ENCODE assay signal across 11 cellular contexts in genomic region chr19:6519289-6519688, GRCh38. TPM values are rescaled to one million over a fixed set of nuclear protein-coding genes. Genes with fewer than 3 reads are reported as not detected.
DNase-seq lines count a peak whose midpoint lies in the region; ATAC-seq, FAIRE-seq and TF ChIP-seq lines count a peak whose summit lies in the region.
"Had no signal": no experiment of that assay in that cellular context is flagged by ENCODE, and none has a peak within 500 bp of the region (broad histone marks: within the 10 kb centered on the region; RNA-seq: fewer than 3 reads in every experiment).

No MANE protein-coding gene starts in this region.

- no peak for TF ChIP-seq CTCF in choroid plexus epithelial cell (conservative IDR thresholded peaks at IDR 0.05; ENCODE audit: low read depth, low read length)
- no peak for TF ChIP-seq CTCF in neural progenitor cell (IDR thresholded peaks at IDR 0.05)

- H3K9me3 ChIP-seq in neural progenitor cell (ENCODE audit: low read depth), result no peaks in the 10 kb centered on the region
- H3K9me3 ChIP-seq: BLaER1, vagina had no signal

- peak overlapping the region; percentile 85 for H3K27ac Mint-ChIP-seq in activated T-cell treated with anti-CD3 and anti-CD28 coated beads, Interleukin-2, amount 50 U/mL, for 24 hours
- H3K27ac Mint-ChIP-seq in stimulated activated memory B cell treated with anti-CD40 and anti-IgM and Interleukin-4, amounts not matched to agents 10 μg/mL and 1 μg/mL and 100 μg/mL, for 72 hours, result peak overlapping the region; percentile 68
- H3K27ac Mint-ChIP-seq in neural progenitor cell, result no peak overlapping the region

- ATAC-seq in stimulated activated memory B cell treated with anti-CD40 and anti-IgM and Interleukin-4, amounts not matched to agents 10 μg/mL and 1 μg/mL and 100 μg/mL, for 72 hours, result no peak
- ATAC-seq in GM18505 (IDR thresholded peaks at IDR 0.05; ENCODE audit: unreplicated experiment), result no peak

- no peak overlapping the region for H3K4me3 ChIP-seq in choroid plexus epithelial cell (ENCODE audit: low read depth, low read length)
- H3K4me3 ChIP-seq in neural progenitor cell, result no peak overlapping the region
- H3K4me3 ChIP-seq: BLaER1, vagina had no signal

- H3K4me2 ChIP-seq in neural progenitor cell, result no peak overlapping the region

- no peaks in the 10 kb centered on the region for H3K36me3 ChIP-seq in neural progenitor cell
- H3K36me3 ChIP-seq: BLaER1, vagina had no signal

- H3K36me3 Mint-ChIP-seq in activated T-cell treated with anti-CD3 and anti-CD28 coated beads, Interleukin-2, amount 50 U/mL, for 24 hours (ENCODE audit: low read depth), result peaks cover 2% of the 10 kb centered on the region
- H3K36me3 Mint-ChIP-seq in stimulated activated memory B cell treated with anti-CD40 and anti-IgM and Interleukin-4, amounts not matched to agents 10 μg/mL and 1 μg/mL and 100 μg/mL, for 72 hours, result no peaks in the 10 kb centered on the region
- no peaks in the 10 kb centered on the region for H3K36me3 Mint-ChIP-seq in neural progenitor cell

- no peak for TF ChIP-seq POLR2A in GM18505 (IDR thresholded peaks at IDR 0.05; ENCODE audit: borderline replicate concordance, extremely low read depth, insufficient read depth, insufficient read length)

- peaks cover 2% of the 10 kb centered on the region for H3K9me3 Mint-ChIP-seq in activated T-cell treated with anti-CD3 and anti-CD28 coated beads, Interleukin-2, amount 50 U/mL, for 24 hours
- H3K9me3 Mint-ChIP-seq in stimulated activated memory B cell treated with anti-CD40 and anti-IgM and Interleukin-4, amounts not matched to agents 10 μg/mL and 1 μg/mL and 100 μg/mL, for 72 hours, result no peaks in the 10 kb centered on the region
- H3K9me3 Mint-ChIP-seq in neural progenitor cell, result no peaks in the 10 kb centered on the region

- no peak overlapping the region for H3K9ac ChIP-seq in neural progenitor cell
- H3K9ac ChIP-seq: BLaER1 had no signal

- H4K20me1 ChIP-seq in neural progenitor cell (ENCODE audit: low read depth), result no peaks in the 10 kb centered on the region
- H4K20me1 ChIP-seq: BLaER1 had no signal

- peak; percentile 98 for FAIRE-seq in RCC 7860 (lab: Jason Lieb, UNC)

- H3K4me3 Mint-ChIP-seq in activated T-cell treated with anti-CD3 and anti-CD28 coated beads, Interleukin-2, amount 50 U/mL, for 24 hours, result peak overlapping the region; percentile 49
- H3K4me3 Mint-ChIP-seq in stimulated activated memory B cell treated with anti-CD40 and anti-IgM and Interleukin-4, amounts not matched to agents 10 μg/mL and 1 μg/mL and 100 μg/mL, for 72 hours, result peak overlapping the region; percentile 7
- no peak overlapping the region for H3K4me3 Mint-ChIP-seq in neural progenitor cell

- DNase-seq in activated T-cell treated with anti-CD3 and anti-CD28 coated beads, Interleukin-2, amount 50 U/mL, for 24 hours, result no peak
- DNase-seq in activated T-cell treated with anti-CD3 and anti-CD28 coated beads, Interleukin-2, amount 50 U/mL, for 48 hours, result no peak
- peak; percentile 91 for DNase-seq in RCC 7860 (ENCODE audit: low spot score)
- peak; percentile 74 for DNase-seq in choroid plexus epithelial cell (ENCODE audit: low read depth)
- no peak for DNase-seq in effector CD4-positive, alpha-beta T cell
- no peak for DNase-seq in neural progenitor cell (ENCODE audit: low spot score)
- DNase-seq: activated CD4-positive, alpha-beta T cell treated with anti-CD3 and anti-CD28 coated beads for 4 hours had no signal

- no peaks in the 10 kb centered on the region for H3F3A ChIP-seq in neural progenitor cell (ENCODE audit: low read depth)

- H3K27me3 ChIP-seq in neural progenitor cell, result no peaks in the 10 kb centered on the region
- H3K27me3 ChIP-seq: BLaER1, vagina had no signal

- no peaks in the 10 kb centered on the region for H3K4me1 ChIP-seq in neural progenitor cell
- H3K4me1 ChIP-seq: vagina had no signal

- peaks cover 49% of the 10 kb centered on the region for H3K4me1 Mint-ChIP-seq in activated T-cell treated with anti-CD3 and anti-CD28 coated beads, Interleukin-2, amount 50 U/mL, for 24 hours (ENCODE audit: low read depth)
- H3K4me1 Mint-ChIP-seq in stimulated activated memory B cell treated with anti-CD40 and anti-IgM and Interleukin-4, amounts not matched to agents 10 μg/mL and 1 μg/mL and 100 μg/mL, for 72 hours, result peaks cover 63% of the 10 kb centered on the region
- H3K4me1 Mint-ChIP-seq in neural progenitor cell, result peaks cover 21% of the 10 kb centered on the region

- H2AFZ ChIP-seq in neural progenitor cell (replicated peaks), result no peak overlapping the region

- H3K27me3 Mint-ChIP-seq in activated T-cell treated with anti-CD3 and anti-CD28 coated beads, Interleukin-2, amount 50 U/mL, for 24 hours, result no peaks in the 10 kb centered on the region
- no peaks in the 10 kb centered on the region for H3K27me3 Mint-ChIP-seq in stimulated activated memory B cell treated with anti-CD40 and anti-IgM and Interleukin-4, amounts not matched to agents 10 μg/mL and 1 μg/mL and 100 μg/mL, for 72 hours
- H3K27me3 Mint-ChIP-seq in neural progenitor cell (ENCODE audit: insufficient read depth, low read depth), result peaks cover 19% of the 10 kb centered on the region

- H3K27ac ChIP-seq in neural progenitor cell, result no peak overlapping the region
- H3K27ac ChIP-seq: BLaER1, vagina had no signal

- no peaks in the 10 kb centered on the region for H3K79me2 ChIP-seq in neural progenitor cell (ENCODE audit: low read depth)

RNA-seq across cellular contexts. Expression of gene TNFSF9, which starts 11.5 kb away (rescaled TPM):
- 0.28 and 1.7 TPM in 2 replicates for total RNA-seq in neural progenitor cell (ENCODE audit: low replicate concordance)

RNA-seq across cellular contexts. Expression of gene TUBB4A, which starts 17.2 kb away (rescaled TPM):
- total RNA-seq in neural progenitor cell (ENCODE audit: low replicate concordance), result 2.4 and 7.3 TPM in 2 replicates

RNA-seq across cellular contexts. Expression of gene DENND1C, which starts 37.7 kb away (rescaled TPM):
- 0.19 TPM in 1 of 2 replicates, not detected in the other for total RNA-seq in neural progenitor cell (ENCODE audit: low replicate concordance)

RNA-seq across cellular contexts. Expression of gene CRB3, which starts 55.2 kb away (rescaled TPM):
- 1.2 and 1.3 TPM in 2 replicates for total RNA-seq in neural progenitor cell (ENCODE audit: low replicate concordance)

RNA-seq across cellular contexts. Expression of gene SLC25A23, which starts 59.7 kb away (rescaled TPM):
- 16.0 and 57.2 TPM in 2 replicates for total RNA-seq in neural progenitor cell (ENCODE audit: low replicate concordance)

Comparison
In these comparisons a context has a peak if more than half of its experiments do, and no peak if none do; other contexts are left out.
1. DNase-seq: peak in RCC 7860 (single experiment) and choroid plexus epithelial cell (single experiment); none in activated T-cell treated with anti-CD3 and anti-CD28 coated beads, Interleukin-2, amount 50 U/mL, for 24 hours (single experiment), activated T-cell treated with anti-CD3 and anti-CD28 coated beads, Interleukin-2, amount 50 U/mL, for 48 hours (0 of 2), effector CD4-positive, alpha-beta T cell (single experiment) and neural progenitor cell (single experiment).